Comparison of ENCODE assay signal across 1 cellular context in genomic region chr7:100271716-100272537, GRCh38.
TF ChIP-seq lines count a peak whose summit lies in the region.

No MANE protein-coding gene starts in this region.

TF ChIP-seq in GM23338, 12 proteins besides CTCF, POLR2A, EP300 and RAD21 (continued from another document):
- no peak for TF ChIP-seq ZNF462 (CRISPR knock-in tag; IDR thresholded peaks at IDR 0.05)
- TF ChIP-seq ZNF331 (CRISPR knock-in tag; IDR thresholded peaks at IDR 0.05; ENCODE audit: low read depth): no peak
